In the genomic region with DNA sequence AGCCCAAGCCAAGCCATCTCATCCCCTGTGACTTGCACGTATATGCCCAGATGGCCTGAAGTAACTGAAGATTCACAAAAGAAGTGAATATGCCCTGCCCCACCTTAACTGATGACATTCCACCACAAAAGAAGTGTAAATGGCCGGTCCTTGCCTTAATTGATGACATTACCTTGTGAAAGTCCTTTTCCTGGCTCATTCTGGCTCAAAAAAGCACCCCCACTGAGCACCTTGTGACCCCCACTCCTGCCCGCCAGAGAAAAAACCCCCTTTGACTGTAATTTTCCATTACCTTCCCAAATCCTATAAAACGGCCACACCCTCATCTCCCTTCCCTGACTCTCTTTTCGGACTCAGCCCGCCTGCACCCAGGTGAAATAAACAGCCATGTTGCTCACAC, we compare ENCODE assay signal across 19 cellular contexts. TPM values are rescaled to one million over a fixed set of nuclear protein-coding genes. Genes with fewer than 3 reads are reported as not detected.
"Had no signal": no experiment of that assay in that cellular context is flagged by ENCODE, and none has a peak within 500 bp of the region (broad histone marks: within the 10 kb centered on the region; RNA-seq: fewer than 3 reads in every experiment).

No MANE protein-coding gene starts in this region.

RNA-seq across cellular contexts. Expression of gene SERTM2, which starts 37.8 kb away (rescaled TPM):
- total RNA-seq: activated CD4-positive, alpha-beta memory T cell treated with anti-CD3 and anti-CD28 coated beads for 36 hours; activated CD4-positive, alpha-beta T cell treated with anti-CD3 and anti-CD28 coated beads for 36 hours; activated CD4-positive, alpha-beta T cell treated with anti-CD3 and anti-CD28 coated beads, Interleukin-2, amount 10 ng/mL, durations not matched to agents 24 days and 14 days; activated CD8-positive, alpha-beta memory T cell treated with anti-CD3 and anti-CD28 coated beads for 36 hours; activated CD8-positive, alpha-beta memory T cell treated with anti-CD3 and anti-CD28 coated beads, Interleukin-2, amount 10 ng/mL, durations not matched to agents 7 days and 5 days; activated CD8-positive, alpha-beta T cell treated with anti-CD3 and anti-CD28 coated beads, Interleukin-2, amount 10 ng/mL, durations not matched to agents 7 days and 5 days; activated naive CD8-positive, alpha-beta T cell treated with anti-CD3 and anti-CD28 coated beads for 36 hours; activated T-helper 1 cell treated with anti-CD3 and anti-CD28 coated beads, Interleukin-12 subunit alpha, Interleukin-12 subunit beta, Interleukin-2, Interleukin-4 antibody, amounts not matched to agents 30 ng/mL and 10 ng/mL and 1 ng/mL, durations not matched to agents 14 hours and 24 hours and 36 hours; activated T-helper 2 cell treated with anti-CD3 and anti-CD28 coated beads, Interferon-gamma antibody, Interleukin-2, Interleukin-4, amounts not matched to agents 10 μg/mL and 5 μg/mL and 100 μg/mL, durations not matched to agents 14 hours and 24 hours and 36 hours; aorta; body of pancreas; chondrocyte; dermis blood vessel endothelial cell; endothelial cell of umbilical vein; esophagus squamous epithelium; glomerular endothelial cell; T-helper 17 cell had no signal
- polyA plus RNA-seq: aorta, endothelial cell of umbilical vein, esophagus, fibroblast of lung had no signal
